Comparison of ENCODE assay signal across 13 cellular contexts in genomic region chr13:27112006-27112405, GRCh38.
"Had no signal": no experiment of that assay in that cellular context is flagged by ENCODE, and none has a peak within 500 bp of the region (broad histone marks: within the 10 kb centered on the region; RNA-seq: fewer than 3 reads in every experiment).

No MANE protein-coding gene starts in this region.

- H3K36me3 ChIP-seq: ovary, uterus had no signal

- H3K4me1 Mint-ChIP-seq: neural crest cell had no signal

- DNase-seq: activated CD4-positive, alpha-beta T cell treated with anti-CD3 and anti-CD28 coated beads for 4 hours; activated CD8-positive, alpha-beta memory T cell treated with anti-CD3 and anti-CD28 coated beads for 24 hours; hypothalamus; kidney glomerular epithelial cell; ovary; stimulated activated CD4-positive, alpha-beta T cell treated with anti-CD3 and anti-CD28 coated beads, Interleukin-4, amount 100 ng/mL, for 24 hours; T-helper 9 cell; tibial artery; uterus had no signal

- H3K4me3 ChIP-seq: ovary, tibial artery, uterus had no signal

- H3K4me1 ChIP-seq: tibial artery, uterus had no signal

- H3K27ac ChIP-seq: ovary, tibial artery, uterus had no signal

- ATAC-seq: esophagus mucosa had no signal

- H3K4me3 Mint-ChIP-seq: neural crest cell had no signal

- H3K9me3 ChIP-seq: ovary, tibial artery, uterus had no signal

- H3K27me3 ChIP-seq: ovary, tibial artery, uterus had no signal

- FAIRE-seq: astrocyte, endometrium had no signal
